Comparison of ENCODE assay signal across 8 cellular contexts in the genomic region with DNA sequence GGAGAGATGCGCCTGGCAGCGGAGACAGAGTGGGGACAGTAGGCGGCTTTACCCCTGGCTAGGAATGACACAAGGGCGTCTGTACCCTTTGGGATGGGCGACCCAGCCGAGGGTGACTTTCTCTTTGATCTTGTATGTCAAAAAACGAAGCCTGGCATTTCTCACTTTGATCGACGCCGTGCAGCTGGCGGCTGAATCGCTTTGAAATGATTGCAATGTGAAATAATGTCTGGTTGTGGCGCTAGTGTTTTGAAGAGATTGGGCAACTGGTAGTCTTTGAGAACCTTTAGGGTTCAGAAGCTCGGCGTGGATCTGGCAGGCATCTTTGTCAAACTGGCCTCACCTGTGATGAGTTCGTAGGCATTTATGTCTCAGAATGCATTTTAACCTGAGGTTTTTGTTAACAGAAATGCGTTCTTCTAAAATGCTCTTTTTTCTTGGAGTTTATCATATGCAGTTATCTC. TPM values are rescaled to one million over a fixed set of nuclear protein-coding genes. Genes with fewer than 3 reads are reported as not detected.
A peak's percentile ranks its signal among the peaks of the same experiment; 100 is the strongest.
DNase-seq lines count a peak whose midpoint lies in the region; ATAC-seq and TF ChIP-seq lines count a peak whose summit lies in the region.

No MANE protein-coding gene starts in this region.

- H3K36me3 ChIP-seq in SJCRH30 = peaks cover 6% of the 10 kb centered on the region

- peaks cover 3% of the 10 kb centered on the region; the same call in 1 of the 2 replicates for H3K4me1 ChIP-seq in SJCRH30

- POLR2A ChIA-PET in AG04450 (lab: Yijun Ruan, JAX) = interaction anchor here (0.5 to 2.5 kb wide), 7 partner anchors 17 to 319 kb away, joined by 3 to 8 read pairs (median 5); a partner anchor contains a TSS

- TF ChIP-seq CTCF in AG04450 (IDR thresholded peaks at IDR 0.05; ENCODE audit: low read depth, low read length) = no peak
- no peak for TF ChIP-seq CTCF in GM12865 (IDR thresholded peaks at IDR 0.05; ENCODE audit: insufficient read depth, low read depth, low read length, missing control alignments)

- no peaks in the 10 kb centered on the region for H3K27me3 ChIP-seq in AG04450 (ENCODE audit: control insufficient read depth, insufficient read depth, low read length)
- H3K27me3 ChIP-seq in SJCRH30 = no peaks in the 10 kb centered on the region

- H3K4me3 ChIP-seq in AG04450 (ENCODE audit: low read depth, low read length) (peak overlapping the region; percentile 90), GM12865 (ENCODE audit: low read depth, low read length) (peak overlapping the region; percentile 76), SJCRH30 (peak overlapping the region; percentile 99)

- DNase-seq in AG04450 (ENCODE audit: low read depth, low spot score) (no peak), GM12865 (ENCODE audit: low read depth) (peak; percentile 50), SJCRH30 (peak in 1 of 2 experiments; percentile 60), caudate nucleus (lab: John Stamatoyannopoulos, UW) (peak in 34 of 61 donors; percentile 6 to 76 (median 40)), left lobe of liver (ENCODE audit: low spot score) (peak; percentile 66)
- peak; percentile 8 to 11 for DNase-seq in stimulated activated CD8-positive, alpha-beta memory T cell treated with anti-CD3 and anti-CD28 coated beads, Interleukin-2, amount 100 ng/mL, for 1 hour (ENCODE audit: low read depth in 2 of 2)

- CTCF ChIA-PET in AG04450 (lab: Charles Lee) = interaction anchor here (0.6 to 2.9 kb wide), 34 partner anchors 10 to 586 kb away, joined by 3 to 57 read pairs (median 5); a partner anchor contains a TSS

- H3K27ac ChIP-seq in AG04450 (ENCODE audit: low read depth, low read length) (peak overlapping the region; percentile 68), SJCRH30 (peak overlapping the region; percentile 90), caudate nucleus (ENCODE audit: low read depth, low read length) (peak overlapping the region; percentile 97)

- H3K9me3 ChIP-seq in AG04450 (ENCODE audit: control insufficient read depth, insufficient read depth, low read length) (peaks cover 3% of the 10 kb centered on the region; the same call in 1 of the 2 replicates), SJCRH30 (replicated peaks) (peaks cover 3% of the 10 kb centered on the region; the same call in 1 of the 2 replicates)

- ATAC-seq in HG03432 (IDR thresholded peaks at IDR 0.05; ENCODE audit: unreplicated experiment) (peak; percentile 33), left lobe of liver (peak; percentile 16), HG02571 (IDR thresholded peaks at IDR 0.05; ENCODE audit: unreplicated experiment) (no peak)

RNA-seq across cellular contexts. Expression of a gene that starts 1.0 kb away (rescaled TPM):
- polyA plus RNA-seq in AG04450 (2011; rRNA removed) = 60.5 and 63.1 TPM in 2 replicates
- 72.8 and 75.4 TPM in 2 replicates for polyA minus RNA-seq in AG04450 (2011; rRNA and poly(A)+ RNA removed)
- total RNA-seq in SJCRH30 (2014; rRNA removed; shearing (Covaris generic)) = 50.5 and 56.4 TPM in 2 replicates
- 13.6 TPM for total RNA-seq in left lobe of liver
